ENCODE assay signal across 9 cellular contexts in genomic region chr16:55021595-55022475, GRCh38.
DNase-seq lines count a peak whose midpoint lies in the region; ATAC-seq and TF ChIP-seq lines count a peak whose summit lies in the region.
"Had no signal": no experiment of that assay in that cellular context is flagged by ENCODE, and none has a peak within 500 bp of the region (broad histone marks: within the 10 kb centered on the region; RNA-seq: fewer than 3 reads in every experiment).

No MANE protein-coding gene starts in this region.

- no peaks in the 10 kb centered on the region for H3K9me3 ChIP-seq in HEK293 (ENCODE audit: control insufficient read depth, insufficient read depth, low read depth, low read length)

- H3K27ac ChIP-seq in C4-2B (no peak overlapping the region), HEK293 (ENCODE audit: extremely low read depth, low read depth, low read length) (no peak overlapping the region)

- peak; percentile 91 for DNase-seq in RPMI7951 (ENCODE audit: low read depth)
- peak; percentile 34 for DNase-seq in foreskin melanocyte
- no peak for DNase-seq in DMS 273 treated with DMSO at 0.1 percent for 48 hours (lab: John Stamatoyannopoulos, UW)
- DNase-seq in effector CD8-positive, alpha-beta T cell (lab: John Stamatoyannopoulos, UW) = no peak
- DNase-seq: nucleus accumbens had no signal

- POLR2A ChIA-PET in HEK293 (lab: Yijun Ruan, JAX) = no interaction called here

- no peaks in the 10 kb centered on the region for H3K36me3 ChIP-seq in HEK293 (ENCODE audit: control insufficient read depth in 2 of 2, insufficient read depth in 1 of 2, low read length in 2 of 2)

- TF ChIP-seq CTCF in C4-2B (conservative IDR thresholded peaks at IDR 0.05) = peak; percentile 32
- TF ChIP-seq CTCF in HEK293 (tag by site-specific recombination; IDR thresholded peaks at IDR 0.05) = peak; percentile 22; the same call in 1 of the 2 replicates

- no peak overlapping the region; the same call in 1 of the 2 replicates for H3K4me3 ChIP-seq in HEK293 (ENCODE audit: low read depth, low read length)

- ATAC-seq in GM19395 (IDR thresholded peaks at IDR 0.05; ENCODE audit: unreplicated experiment) = no peak
- ATAC-seq in GM19463 (IDR thresholded peaks at IDR 0.05; ENCODE audit: unreplicated experiment) = no peak

- H3K4me1 ChIP-seq in HEK293 (ENCODE audit: control insufficient read depth, insufficient read depth, low read length) = no peaks in the 10 kb centered on the region

- CTCF ChIA-PET in HEK293 (lab: Yijun Ruan, JAX) = interaction anchor here (0.7 to 1.8 kb wide), 9 partner anchors 9 to 1244 kb away, joined by 3 to 8 read pairs (median 3); no protein-coding TSS in a partner anchor

TF ChIP-seq in HEK293, 187 proteins besides CTCF, POLR2A, EP300 and RAD21:
- peak; percentile 93 for TF ChIP-seq ZNF2 (tag by site-specific recombination; IDR thresholded peaks at IDR 0.05)
- TF ChIP-seq ZNF791 (tag by site-specific recombination; IDR thresholded peaks at IDR 0.05) = no peak
- no peak for TF ChIP-seq ZNF16 (tag by site-specific recombination; IDR thresholded peaks at IDR 0.05; ENCODE audit: low read depth)
- no peak for TF ChIP-seq SP3 (tag by site-specific recombination; IDR thresholded peaks at IDR 0.05)
- TF ChIP-seq ZNF660 (tag by site-specific recombination; IDR thresholded peaks at IDR 0.05) = 0 out of 2 replicates have a peak, but pooled peaks have one; percentile 14
- no peak for TF ChIP-seq ZSCAN30 (tag by site-specific recombination; IDR thresholded peaks at IDR 0.05)
- TF ChIP-seq ZNF112 (tag by site-specific recombination; IDR thresholded peaks at IDR 0.05) = no peak
- TF ChIP-seq ZNF37A (tag by site-specific recombination; IDR thresholded peaks at IDR 0.05) = no peak
- TF ChIP-seq ZNF335 (tag by site-specific recombination; conservative IDR thresholded peaks at IDR 0.05) = 0 out of 2 replicates have a peak, but pooled peaks have one; percentile 18
- TF ChIP-seq KLF9 (tag by site-specific recombination; IDR thresholded peaks at IDR 0.05; ENCODE audit: low read depth) = peak; percentile 47; the same call in 1 of the 2 replicates
- no peak for TF ChIP-seq ZNF423 (tag by site-specific recombination; IDR thresholded peaks at IDR 0.05)
- no peak for TF ChIP-seq TCF7L2 (IDR thresholded peaks at IDR 0.05; ENCODE audit: borderline replicate concordance, low read depth, low read length)
- TF ChIP-seq ZNF549 (tag by site-specific recombination; IDR thresholded peaks at IDR 0.05) = no peak
- TF ChIP-seq ZNF366 (tag by site-specific recombination; conservative IDR thresholded peaks at IDR 0.05) = no peak
- TF ChIP-seq ZNF404 (tag by site-specific recombination; IDR thresholded peaks at IDR 0.05) = no peak
- TF ChIP-seq HOXA7 (CRISPR knock-in tag; IDR thresholded peaks at IDR 0.05; ENCODE audit: borderline replicate concordance) = no peak
- TF ChIP-seq HOXD13 (CRISPR knock-in tag; IDR thresholded peaks at IDR 0.05; ENCODE audit: borderline replicate concordance) = no peak
- TF ChIP-seq GLI4 (tag by site-specific recombination; IDR thresholded peaks at IDR 0.05) = no peak
- TF ChIP-seq ZFP3 (tag by site-specific recombination; IDR thresholded peaks at IDR 0.05; ENCODE audit: low read depth) = no peak
- TF ChIP-seq KLF10 (tag by site-specific recombination; IDR thresholded peaks at IDR 0.05) = no peak
- no peak for TF ChIP-seq ZNF704 (tag by site-specific recombination; IDR thresholded peaks at IDR 0.05)

Comparison
In these comparisons a context has a peak if more than half of its experiments do, and no peak if none do; other contexts are left out.
1. DNase-seq: peak in RPMI7951 (single experiment) and foreskin melanocyte (single experiment); none in DMS 273 treated with DMSO at 0.1 percent for 48 hours (single experiment) and effector CD8-positive, alpha-beta T cell (single experiment).